In genomic region chr12:46609281-46609623, GRCh38 we compare ENCODE assay signal across 12 cellular contexts.
DNase-seq lines count a peak whose midpoint lies in the region; ATAC-seq and TF ChIP-seq lines count a peak whose summit lies in the region.
"Had no signal": no experiment of that assay in that cellular context is flagged by ENCODE, and none has a peak within 500 bp of the region (broad histone marks: within the 10 kb centered on the region; RNA-seq: fewer than 3 reads in every experiment).

No MANE protein-coding gene starts in this region.

- H3K4me3 ChIP-seq in KMS-11 (IDR thresholded peaks at IDR 0.05; ENCODE audit: insufficient read depth, low read depth, low read length) (no peak overlapping the region), suprapubic skin (no peak overlapping the region), H7 (ENCODE audit: insufficient read depth, low read depth, low read length) (no peak overlapping the region)

- TF ChIP-seq POLR2A in suprapubic skin (IDR thresholded peaks at IDR 0.05) = no peak

- CTCF ChIA-PET in activated CD4-positive, alpha-beta T cell treated with anti-CD3 and anti-CD28 coated beads for 36 hours (lab: Charles Lee) = interaction anchor here (0.7 to 1.1 kb wide), 4 partner anchors 22 to 223 kb away, joined by 3 read pairs; no protein-coding TSS in a partner anchor

- POLR2A ChIA-PET in activated CD4-positive, alpha-beta T cell treated with anti-CD3 and anti-CD28 coated beads for 36 hours (lab: Charles Lee) = no interaction called here

- no peaks in the 10 kb centered on the region for H3K27me3 Mint-ChIP-seq in activated CD4-positive, alpha-beta T cell treated with anti-CD3 and anti-CD28 coated beads for 36 hours
- no peaks in the 10 kb centered on the region for H3K27me3 Mint-ChIP-seq in central memory CD8-positive, alpha-beta T cell
- H3K27me3 Mint-ChIP-seq: IgD-negative memory B cell had no signal

- H4K20me1 ChIP-seq in KMS-11 (ENCODE audit: insufficient read depth) = no peaks in the 10 kb centered on the region

- H3K9ac ChIP-seq in KMS-11 = no peak overlapping the region

- H3K4me2 ChIP-seq in KMS-11 = peak overlapping the region; percentile 46

- H2AFZ ChIP-seq in KMS-11 (ENCODE audit: low read depth) = no peak overlapping the region

- no peaks in the 10 kb centered on the region for H3K36me3 Mint-ChIP-seq in activated CD4-positive, alpha-beta T cell treated with anti-CD3 and anti-CD28 coated beads for 36 hours (ENCODE audit: low read depth)
- H3K36me3 Mint-ChIP-seq in central memory CD8-positive, alpha-beta T cell (ENCODE audit: insufficient read depth) = no peaks in the 10 kb centered on the region

- H3K4me1 ChIP-seq in KMS-11 (ENCODE audit: low read depth, poor library complexity, severe bottlenecking) = peaks cover 21% of the 10 kb centered on the region
- H3K4me1 ChIP-seq in suprapubic skin = peaks cover 14% of the 10 kb centered on the region

- peak; percentile 69 for ATAC-seq in activated CD4-positive, alpha-beta T cell treated with anti-CD3 and anti-CD28 coated beads for 36 hours
- ATAC-seq in central memory CD8-positive, alpha-beta T cell (replicated peaks; ENCODE audit: extremely low read depth, poor library complexity, severe bottlenecking) = peak; percentile 79
- no peak for ATAC-seq in GM19324 (IDR thresholded peaks at IDR 0.05; ENCODE audit: low FRiP score, unreplicated experiment)
- ATAC-seq in GM21390 (IDR thresholded peaks at IDR 0.05; ENCODE audit: unreplicated experiment) = no peak

- H3K4me1 Mint-ChIP-seq in activated CD4-positive, alpha-beta T cell treated with anti-CD3 and anti-CD28 coated beads for 36 hours = peaks cover 27% of the 10 kb centered on the region
- peaks cover 48% of the 10 kb centered on the region for H3K4me1 Mint-ChIP-seq in central memory CD8-positive, alpha-beta T cell

- no peak for TF ChIP-seq EP300 in suprapubic skin (IDR thresholded peaks at IDR 0.05)

- H3K4me3 Mint-ChIP-seq in activated CD4-positive, alpha-beta T cell treated with anti-CD3 and anti-CD28 coated beads for 36 hours = no peak overlapping the region
- H3K4me3 Mint-ChIP-seq in central memory CD8-positive, alpha-beta T cell = peak overlapping the region; percentile 57
- H3K4me3 Mint-ChIP-seq: endodermal cell, IgD-negative memory B cell had no signal

- H3K27me3 ChIP-seq in KMS-11 (ENCODE audit: insufficient read depth, low read depth) (no peaks in the 10 kb centered on the region), suprapubic skin (no peaks in the 10 kb centered on the region), H7 (ENCODE audit: control insufficient read depth, insufficient read depth, low read length) (no peaks in the 10 kb centered on the region)

- no peak overlapping the region for H3K27ac ChIP-seq in KMS-11
- H3K27ac ChIP-seq in suprapubic skin = peak overlapping the region; percentile 66

- intact Hi-C loops in activated CD4-positive, alpha-beta T cell treated with anti-CD3 and anti-CD28 coated beads for 36 hours (cut with DNase I, micrococcal nuclease) = no loop called here

- no peak for TF ChIP-seq CTCF in KMS-11 (conservative IDR thresholded peaks at IDR 0.05; ENCODE audit: low read depth, low read length)
- TF ChIP-seq CTCF in suprapubic skin (IDR thresholded peaks at IDR 0.05) = no peak

- peaks cover 5% of the 10 kb centered on the region for H3K9me3 Mint-ChIP-seq in activated CD4-positive, alpha-beta T cell treated with anti-CD3 and anti-CD28 coated beads for 36 hours (ENCODE audit: low read depth)
- H3K9me3 Mint-ChIP-seq in central memory CD8-positive, alpha-beta T cell = peaks cover 9% of the 10 kb centered on the region
- H3K9me3 Mint-ChIP-seq: endodermal cell had no signal

- H3K79me2 ChIP-seq in KMS-11 (ENCODE audit: insufficient read depth, low read depth) = no peaks in the 10 kb centered on the region

- no peaks in the 10 kb centered on the region for H3K9me3 ChIP-seq in suprapubic skin

- no peaks in the 10 kb centered on the region for H3K36me3 ChIP-seq in KMS-11 (ENCODE audit: insufficient read depth)
- H3K36me3 ChIP-seq in suprapubic skin = no peaks in the 10 kb centered on the region
- H3K36me3 ChIP-seq in H7 (replicated peaks; ENCODE audit: control insufficient read depth, insufficient read depth, low read length) = no peaks in the 10 kb centered on the region

- peak overlapping the region; percentile 44 for H3K27ac Mint-ChIP-seq in activated CD4-positive, alpha-beta T cell treated with anti-CD3 and anti-CD28 coated beads for 36 hours
- H3K27ac Mint-ChIP-seq in central memory CD8-positive, alpha-beta T cell (ENCODE audit: low read depth) = peak overlapping the region; percentile 58
- H3K27ac Mint-ChIP-seq: endodermal cell had no signal

- no peak for DNase-seq in activated CD4-positive, alpha-beta T cell treated with anti-CD3 and anti-CD28 coated beads for 36 hours
- DNase-seq in activated CD4-positive, alpha-beta T cell treated with anti-CD3 and anti-CD28 coated beads, Interleukin-2, amount 50 U/mL, for 48 hours = no peak
- DNase-seq in central memory CD8-positive, alpha-beta T cell (ENCODE audit: low spot score in 2 of 2) = no peak
- DNase-seq in suprapubic skin (ENCODE audit: low spot score in 2 of 2) (no peak), H7 (no peak)
- DNase-seq: endodermal cell, NCI-H510A treated with DMSO at 0.1 percent for 48 hours, trophoblast cell had no signal

Comparison
In these comparisons a context has a peak if more than half of its experiments do, and no peak if none do; other contexts are left out.
1. ATAC-seq: peak in activated CD4-positive, alpha-beta T cell treated with anti-CD3 and anti-CD28 coated beads for 36 hours (single experiment) and central memory CD8-positive, alpha-beta T cell (single experiment); none in GM19324 (single experiment) and GM21390 (single experiment).